1 cellular context compared by ENCODE assay signal in the genomic region with DNA sequence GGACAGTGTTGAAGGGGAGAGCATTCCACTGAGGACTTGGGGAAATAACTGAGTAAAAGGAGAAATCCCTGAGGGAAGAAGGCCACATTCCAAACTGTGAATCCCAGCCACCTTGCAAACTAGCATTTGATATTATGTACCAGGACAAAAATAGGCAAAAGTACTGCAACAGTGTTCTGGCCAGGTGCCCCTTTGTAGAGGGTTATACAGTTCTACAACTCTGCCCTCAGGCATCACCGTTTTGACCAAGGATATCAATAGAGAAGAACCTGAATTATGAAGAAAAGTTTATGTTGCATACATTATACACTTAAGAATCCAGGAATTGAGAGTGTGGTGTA.
TF ChIP-seq lines count a peak whose summit lies in the region.

No MANE protein-coding gene starts in this region.

TF ChIP-seq in SK-N-SH, 30 proteins besides CTCF, POLR2A, EP300 and RAD21:
- TF ChIP-seq, protein P1, sequence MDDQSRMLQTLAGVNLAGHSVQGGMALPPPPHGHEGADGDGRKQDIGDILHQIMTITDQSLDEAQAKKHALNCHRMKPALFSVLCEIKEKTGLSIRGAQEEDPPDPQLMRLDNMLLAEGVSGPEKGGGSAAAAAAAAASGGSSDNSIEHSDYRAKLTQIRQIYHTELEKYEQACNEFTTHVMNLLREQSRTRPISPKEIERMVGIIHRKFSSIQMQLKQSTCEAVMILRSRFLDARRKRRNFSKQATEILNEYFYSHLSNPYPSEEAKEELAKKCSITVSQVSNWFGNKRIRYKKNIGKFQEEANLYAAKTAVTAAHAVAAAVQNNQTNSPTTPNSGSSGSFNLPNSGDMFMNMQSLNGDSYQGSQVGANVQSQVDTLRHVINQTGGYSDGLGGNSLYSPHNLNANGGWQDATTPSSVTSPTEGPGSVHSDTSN (IDR thresholded peaks at IDR 0.05), result no peak
- TF ChIP-seq CHD2 (IDR thresholded peaks at IDR 0.05; ENCODE audit: low read length, partially characterized antibody) (no peak), TEAD4 (IDR thresholded peaks at IDR 0.05; ENCODE audit: borderline replicate concordance, insufficient read depth) (no peak), MXI1 (IDR thresholded peaks at IDR 0.05; ENCODE audit: low read depth, low read length) (no peak)
